In genomic region chr15:68935400-68935937, GRCh38 we compare ENCODE assay signal across 27 cellular contexts. TPM values are rescaled to one million over a fixed set of nuclear protein-coding genes. Genes with fewer than 3 reads are reported as not detected.
"Had no signal": no experiment of that assay in that cellular context is flagged by ENCODE, and none has a peak within 500 bp of the region (broad histone marks: within the 10 kb centered on the region; RNA-seq: fewer than 3 reads in every experiment).

No MANE protein-coding gene starts in this region.

- H3K27ac ChIP-seq: cardiac muscle cell, Peyer's patch, RWPE1, SJCRH30 had no signal

- H3K9me3 Mint-ChIP-seq: activated CD4-positive, alpha-beta memory T cell treated with anti-CD3 and anti-CD28 coated beads, Interleukin-2, amount 10 ng/mL, durations not matched to agents 7 days and 5 days; activated CD4-positive, alpha-beta T cell treated with anti-CD3 and anti-CD28 coated beads, Interleukin-2, amount 10 ng/mL, durations not matched to agents 7 days and 5 days; activated naive CD4-positive, alpha-beta T cell treated with anti-CD3 and anti-CD28 coated beads for 36 hours; activated T-helper 17 cell treated with anti-CD3 and anti-CD28 coated beads, Interleukin-2, amount 50 U/mL, for 72 hours; T-helper 1 cell treated with Interleukin-12 subunit alpha and Interleukin-12 subunit beta and Interleukin-4 antibody, amounts not matched to agents 30 μg/mL and 1 μg/mL, for 36 hours had no signal

- H3K4me3 Mint-ChIP-seq: activated CD4-positive, alpha-beta memory T cell treated with anti-CD3 and anti-CD28 coated beads, Interleukin-2, amount 10 ng/mL, durations not matched to agents 7 days and 5 days; activated CD4-positive, alpha-beta T cell treated with anti-CD3 and anti-CD28 coated beads, Interleukin-2, amount 10 ng/mL, durations not matched to agents 7 days and 5 days; activated naive CD4-positive, alpha-beta T cell treated with anti-CD3 and anti-CD28 coated beads for 36 hours; activated naive CD8-positive, alpha-beta T cell; activated T-helper 17 cell treated with anti-CD3 and anti-CD28 coated beads, Interleukin-2, amount 50 U/mL, for 72 hours; brain; T-helper 1 cell treated with Interleukin-12 subunit alpha and Interleukin-12 subunit beta and Interleukin-4 antibody, amounts not matched to agents 30 μg/mL and 1 μg/mL, for 36 hours had no signal

- ATAC-seq: activated T-helper 17 cell treated with anti-CD3 and anti-CD28 coated beads, Interleukin-2, amount 50 U/mL, for 72 hours had no signal

- DNase-seq: activated CD4-positive, alpha-beta memory T cell treated with anti-CD3 and anti-CD28 coated beads, Interleukin-2, amount 10 ng/mL, durations not matched to agents 7 days and 5 days; activated CD4-positive, alpha-beta T cell treated with anti-CD3 and anti-CD28 coated beads, Interleukin-2, amount 10 ng/mL, durations not matched to agents 7 days and 5 days; activated CD4-positive, CD25-positive, alpha-beta regulatory T cell; activated gamma-delta T cell; activated naive CD4-positive, alpha-beta T cell treated with anti-CD3 and anti-CD28 coated beads for 36 hours; activated T-cell treated with anti-CD3 and anti-CD28 coated beads for 4 hours; activated T-cell treated with anti-CD3 and anti-CD28 coated beads, Interleukin-2, amount 50 U/mL, for 48 hours; amygdala; cerebellar nuclear complex; MM.1S; NCI-H1105 treated with DMSO at 0.1 percent for 48 hours; NCI-H1436 treated with DMSO at 0.1 percent for 48 hours; NCI-H187; NCI-H2081; NCI-H2227 treated with DMSO at 0.1 percent for 48 hours; NCI-H446 treated with DMSO at 0.1 percent for 48 hours; NCI-H526 treated with DMSO at 0.1 percent for 48 hours; Peyer's patch; Right ventricle myocardium superior; SJCRH30 had no signal

- H3K4me3 ChIP-seq: cardiac muscle cell, Peyer's patch, SJCRH30 had no signal

- H3K27me3 ChIP-seq: Peyer's patch, SJCRH30 had no signal

- H3K4me1 Mint-ChIP-seq: activated CD4-positive, alpha-beta memory T cell treated with anti-CD3 and anti-CD28 coated beads, Interleukin-2, amount 10 ng/mL, durations not matched to agents 7 days and 5 days; activated CD4-positive, alpha-beta T cell treated with anti-CD3 and anti-CD28 coated beads, Interleukin-2, amount 10 ng/mL, durations not matched to agents 7 days and 5 days; activated T-helper 17 cell treated with anti-CD3 and anti-CD28 coated beads, Interleukin-2, amount 50 U/mL, for 72 hours; brain had no signal

- H3K9me3 ChIP-seq: Peyer's patch had no signal

- H3K36me3 Mint-ChIP-seq: activated naive CD8-positive, alpha-beta T cell; brain had no signal

- H3K36me3 ChIP-seq: cardiac muscle cell, Peyer's patch, SJCRH30 had no signal

- H3K27ac Mint-ChIP-seq: activated CD4-positive, alpha-beta memory T cell treated with anti-CD3 and anti-CD28 coated beads, Interleukin-2, amount 10 ng/mL, durations not matched to agents 7 days and 5 days; activated CD4-positive, alpha-beta T cell treated with anti-CD3 and anti-CD28 coated beads, Interleukin-2, amount 10 ng/mL, durations not matched to agents 7 days and 5 days; activated naive CD4-positive, alpha-beta T cell treated with anti-CD3 and anti-CD28 coated beads for 36 hours; activated naive CD8-positive, alpha-beta T cell; activated T-helper 17 cell treated with anti-CD3 and anti-CD28 coated beads, Interleukin-2, amount 50 U/mL, for 72 hours; brain; T-helper 1 cell treated with Interleukin-12 subunit alpha and Interleukin-12 subunit beta and Interleukin-4 antibody, amounts not matched to agents 30 μg/mL and 1 μg/mL, for 36 hours had no signal

- H3K4me1 ChIP-seq: Peyer's patch, SJCRH30 had no signal

RNA-seq across cellular contexts. Expression of gene SPESP1, which starts 5.1 kb away (rescaled TPM):
- total RNA-seq: astrocyte, cardiac muscle cell, SJCRH30 had no signal
- polyA plus RNA-seq: cardiac muscle cell had no signal
